Comparison of ENCODE assay signal across 11 cellular contexts in the genomic region with DNA sequence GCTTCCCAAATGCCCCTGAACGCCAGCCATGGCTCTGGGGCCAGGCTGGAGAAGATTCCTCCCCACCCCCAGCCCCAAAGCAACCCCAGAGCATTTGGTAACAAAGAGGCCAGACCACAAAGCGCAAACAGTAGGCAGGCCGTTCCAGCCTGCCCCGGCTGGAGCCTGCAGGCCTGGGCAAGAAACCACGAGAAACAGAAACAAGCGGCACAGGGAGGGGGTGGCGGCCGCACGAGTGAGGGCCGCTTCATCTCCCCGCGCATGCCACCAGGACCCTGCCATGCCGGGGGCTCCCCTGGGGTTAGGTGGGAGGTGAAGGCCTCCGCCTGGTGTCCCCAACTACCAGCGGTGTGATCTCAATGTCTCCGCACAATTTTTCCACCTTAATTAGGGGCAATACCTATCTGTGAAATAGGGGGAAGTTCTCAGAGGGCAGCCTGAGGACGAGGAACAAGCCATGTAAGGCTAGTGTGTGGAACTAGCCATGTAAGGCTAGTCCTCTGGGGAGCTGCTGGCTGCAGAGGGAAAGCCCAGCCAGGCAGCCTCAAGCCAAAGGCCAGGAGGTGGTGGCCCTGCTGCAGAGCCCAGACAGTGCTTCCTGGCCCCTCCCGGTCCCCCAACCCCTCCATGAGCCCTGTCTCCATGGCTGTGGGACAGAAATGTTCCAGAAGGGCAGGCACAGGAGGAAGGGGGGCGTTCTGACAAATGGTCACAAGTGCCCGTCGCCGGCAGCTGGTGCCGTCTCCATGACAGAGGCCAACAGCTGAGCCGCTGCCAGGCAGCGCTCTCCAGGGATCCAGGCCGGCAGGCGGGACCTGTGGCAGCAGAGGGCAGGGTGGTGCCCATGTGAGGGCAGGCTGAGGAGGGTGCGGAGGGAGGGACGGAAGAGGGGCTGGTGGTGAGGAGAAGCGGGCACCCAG. TPM values are rescaled to one million over a fixed set of nuclear protein-coding genes. Genes with fewer than 3 reads are reported as not detected.
DNase-seq lines count a peak whose midpoint lies in the region; ATAC-seq and TF ChIP-seq lines count a peak whose summit lies in the region.
"Had no signal": no experiment of that assay in that cellular context is flagged by ENCODE, and none has a peak within 500 bp of the region (broad histone marks: within the 10 kb centered on the region; RNA-seq: fewer than 3 reads in every experiment).

No MANE protein-coding gene starts in this region.

- H3K4me1 Mint-ChIP-seq in brain (peaks cover 98% of the 10 kb centered on the region), CD14-positive monocyte (peaks cover 35% of the 10 kb centered on the region)
- no peaks in the 10 kb centered on the region for H3K4me1 Mint-ChIP-seq in activated T-helper 17 cell treated with anti-CD3 and anti-CD28 coated beads, Interleukin-2, amount 50 U/mL, for 72 hours

- peak overlapping the region; percentile 99 to 100 (median 99) for H3K27ac Mint-ChIP-seq in brain
- H3K27ac Mint-ChIP-seq in CD14-positive monocyte = peak overlapping the region in 2 of 7 donors; percentile 0 to 2
- H3K27ac Mint-ChIP-seq in activated T-helper 17 cell treated with anti-CD3 and anti-CD28 coated beads, Interleukin-2, amount 50 U/mL, for 72 hours = no peak overlapping the region

- no peaks in the 10 kb centered on the region for H3K27me3 Mint-ChIP-seq in brain
- peaks cover 0 to 2% (median 1%) of the 10 kb centered on the region in 3 donors for H3K27me3 Mint-ChIP-seq in CD14-positive monocyte (ENCODE audit: low read depth in 3 of 3)
- no peaks in the 10 kb centered on the region for H3K27me3 Mint-ChIP-seq in activated T-helper 17 cell treated with anti-CD3 and anti-CD28 coated beads, Interleukin-2, amount 50 U/mL, for 72 hours

- DNase-seq in NCI-H1092 (lab: John Stamatoyannopoulos, UW) (peak; percentile 88), left lobe of liver (ENCODE audit: low spot score) (peak; percentile 73), CD14-positive monocyte (ENCODE audit: low spot score) (no peak), NCI-H1048 (lab: John Stamatoyannopoulos, UW) (no peak)
- DNase-seq: activated CD4-positive, alpha-beta T cell treated with anti-CD3 and anti-CD28 coated beads, Interleukin-2, amount 50 U/mL, for 48 hours; H9 had no signal

- TF ChIP-seq CTCF in brain (conservative IDR thresholded peaks at IDR 0.05) (no peak), CD14-positive monocyte (IDR thresholded peaks at IDR 0.05) (no peak)

- peak overlapping the region; percentile 66 for H3K27ac ChIP-seq in temporal lobe (ENCODE audit: low read depth, low read length)

- peaks cover 8% of the 10 kb centered on the region for H3K36me3 Mint-ChIP-seq in brain
- peaks cover 18 to 51% of the 10 kb centered on the region in 2 donors for H3K36me3 Mint-ChIP-seq in CD14-positive monocyte
- H3K36me3 Mint-ChIP-seq in activated T-helper 17 cell treated with anti-CD3 and anti-CD28 coated beads, Interleukin-2, amount 50 U/mL, for 72 hours (ENCODE audit: low read depth) = peaks cover 6% of the 10 kb centered on the region

- no peak for TF ChIP-seq POLR2A in GM18505 (IDR thresholded peaks at IDR 0.05; ENCODE audit: borderline replicate concordance, extremely low read depth, insufficient read depth, insufficient read length)

- H3K4me3 Mint-ChIP-seq in brain (peak overlapping the region in 1 of 5 experiments; percentile 16), CD14-positive monocyte (no peak overlapping the region)
- no peak overlapping the region for H3K4me3 Mint-ChIP-seq in activated T-helper 17 cell treated with anti-CD3 and anti-CD28 coated beads, Interleukin-2, amount 50 U/mL, for 72 hours
- H3K4me3 Mint-ChIP-seq: H9 had no signal

- ATAC-seq in left lobe of liver = peak; percentile 85
- no peak for ATAC-seq in activated T-helper 17 cell treated with anti-CD3 and anti-CD28 coated beads, Interleukin-2, amount 50 U/mL, for 72 hours (replicated peaks)
- ATAC-seq in GM18505 (IDR thresholded peaks at IDR 0.05; ENCODE audit: unreplicated experiment) = no peak

- peaks cover 0 to 5% (median 0%) of the 10 kb centered on the region in 5 experiments for H3K9me3 Mint-ChIP-seq in brain
- no peaks in the 10 kb centered on the region for H3K9me3 Mint-ChIP-seq in CD14-positive monocyte
- no peaks in the 10 kb centered on the region for H3K9me3 Mint-ChIP-seq in activated T-helper 17 cell treated with anti-CD3 and anti-CD28 coated beads, Interleukin-2, amount 50 U/mL, for 72 hours
- H3K9me3 Mint-ChIP-seq: H9, neural crest cell had no signal

- intact Hi-C loops in CD14-positive monocyte (cut with micrococcal nuclease) = no loop called here

RNA-seq across cellular contexts. Expression of gene MTSS2, which starts 14.5 kb away (rescaled TPM):
- polyA plus RNA-seq in brain (ENCODE audit: insufficient read depth, low read depth, low replicate concordance) (231 TPM), CD14-positive monocyte (not detected)
- total RNA-seq in left lobe of liver (58.1 TPM), temporal lobe (45.5 TPM)
- under 1 TPM; 0.11 to 0.67 TPM for total RNA-seq in activated T-helper 17 cell treated with anti-CD3 and anti-CD28 coated beads, Interleukin-2, amount 50 U/mL, for 72 hours

RNA-seq across cellular contexts. Expression of gene IL34, which starts 54.0 kb away (rescaled TPM):
- 6.7 TPM for polyA plus RNA-seq in brain (ENCODE audit: insufficient read depth, low read depth, low replicate concordance)
- total RNA-seq in left lobe of liver = 0.58 TPM
- total RNA-seq in temporal lobe = 1.5 TPM
- not detected for polyA plus RNA-seq in CD14-positive monocyte
- not detected for total RNA-seq in activated T-helper 17 cell treated with anti-CD3 and anti-CD28 coated beads, Interleukin-2, amount 50 U/mL, for 72 hours

Comparison
In these comparisons a context has a peak if more than half of its experiments do, and no peak if none do; other contexts are left out.
1. DNase-seq: peak in NCI-H1092 (single experiment) and left lobe of liver (single experiment); none in CD14-positive monocyte (single experiment) and NCI-H1048 (single experiment).
2. RNA of gene MTSS2, which starts 14.5 kb away (total RNA-seq): 58.1 TPM in left lobe of liver (single experiment) and 45.5 TPM in temporal lobe (single experiment); 0.11 to 0.67 TPM in activated T-helper 17 cell treated with anti-CD3 and anti-CD28 coated beads, Interleukin-2, amount 50 U/mL, for 72 hours; every median in the first group is over 10 times any median in the second.